ENCODE assay signal across 1 cellular context in genomic region chr2:20822535-20823490, GRCh38.
TF ChIP-seq lines count a peak whose summit lies in the region.

TSS of gene LDAH (minus strand) at chr2:20823101. CDS start at chr2:20801463, 21,638 bp downstream.

TF ChIP-seq in GM12878, 131 proteins besides CTCF, POLR2A, EP300 and RAD21 (continued from another document and continues in another):
- TF ChIP-seq GATAD2B (conservative IDR thresholded peaks at IDR 0.05; ENCODE audit: low read depth) (peak; percentile 85; the same call in 1 of the 2 replicates), IRF3 (IDR thresholded peaks at IDR 0.05) (0 out of 2 replicates have a peak, but pooled peaks have one; percentile 6), RFX5 (IDR thresholded peaks at IDR 0.05; ENCODE audit: low read depth, low read length) (peak; percentile 45; the same call in 1 of the 2 replicates), ZBTB40 (IDR thresholded peaks at IDR 0.05; ENCODE audit: borderline replicate concordance) (peak; percentile 92), BCLAF1 (IDR thresholded peaks at IDR 0.05) (no peak), SUPT20H (IDR thresholded peaks at IDR 0.05; ENCODE audit: borderline replicate concordance, control insufficient read depth, low read depth, low read length) (no peak), ATF3 (IDR thresholded peaks at IDR 0.05; ENCODE audit: borderline replicate concordance, extremely low read depth, low read depth, low read length) (peak; percentile 95), PAX8 (IDR thresholded peaks at IDR 0.05) (no peak), RELA (IDR thresholded peaks at IDR 0.05; ENCODE audit: borderline replicate concordance, partially characterized antibody) (peak; percentile 75), NKRF (conservative IDR thresholded peaks at IDR 0.05) (peak; percentile 48; the same call in 1 of the 2 replicates), E2F4 (IDR thresholded peaks at IDR 0.05; ENCODE audit: low read depth, low read length) (no peak), FOXM1 (IDR thresholded peaks at IDR 0.05; ENCODE audit: low read depth, low read length) (no peak), SREBF1 (IDR thresholded peaks at IDR 0.05; ENCODE audit: low read length) (0 out of 2 replicates have a peak, but pooled peaks have one; percentile 42), EED (IDR thresholded peaks at IDR 0.05; ENCODE audit: low read depth) (peak; percentile 54), ZBTB4 (CRISPR knock-in tag; IDR thresholded peaks at IDR 0.05) (0 out of 2 replicates have a peak, but pooled peaks have one; percentile 23), LARP7 (IDR thresholded peaks at IDR 0.05) (peak; percentile 49), CREM (IDR thresholded peaks at IDR 0.05; ENCODE audit: low read depth) (peak; percentile 100), NR2C1 (IDR thresholded peaks at IDR 0.05) (peak; percentile 77), RELB (IDR thresholded peaks at IDR 0.05; ENCODE audit: low read depth) (peak; percentile 86), IRF4 (IDR thresholded peaks at IDR 0.05; ENCODE audit: low read depth, low read length) (peak; percentile 46; the same call in 1 of the 2 replicates), ESRRA (IDR thresholded peaks at IDR 0.05; ENCODE audit: low read length) (peak; percentile 34; the same call in 1 of the 2 replicates), SMAD5 (IDR thresholded peaks at IDR 0.05; ENCODE audit: low read depth) (peak; percentile 80; the same call in 1 of the 2 replicates), IKZF1 (conservative IDR thresholded peaks at IDR 0.05) (peak; percentile 93), ATF7 (IDR thresholded peaks at IDR 0.05; ENCODE audit: low read depth) (peak; percentile 97), PML (IDR thresholded peaks at IDR 0.05; ENCODE audit: low read length) (peak; percentile 57; the same call in 1 of the 2 replicates), ZBTB11 (CRISPR knock-in tag; IDR thresholded peaks at IDR 0.05) (0 out of 2 replicates have a peak, but pooled peaks have one; percentile 20), BMI1 (IDR thresholded peaks at IDR 0.05; ENCODE audit: borderline replicate concordance) (no peak), PBX3 (IDR thresholded peaks at IDR 0.05; ENCODE audit: insufficient replicate concordance, low read depth, low read length) (no peak), BCL11A (IDR thresholded peaks at IDR 0.05; ENCODE audit: low read depth, low read length) (0 out of 2 replicates have a peak, but pooled peaks have one; percentile 34), WRNIP1 (IDR thresholded peaks at IDR 0.05; ENCODE audit: borderline replicate concordance, low read depth, low read length) (no peak), TARDBP (IDR thresholded peaks at IDR 0.05; ENCODE audit: borderline replicate concordance) (peak; percentile 77; the same call in 1 of the 2 replicates), HDAC6 (IDR thresholded peaks at IDR 0.05; ENCODE audit: unreplicated experiment) (peak; percentile 49)
